Comparison of ENCODE assay signal across 20 cellular contexts in the genomic region with DNA sequence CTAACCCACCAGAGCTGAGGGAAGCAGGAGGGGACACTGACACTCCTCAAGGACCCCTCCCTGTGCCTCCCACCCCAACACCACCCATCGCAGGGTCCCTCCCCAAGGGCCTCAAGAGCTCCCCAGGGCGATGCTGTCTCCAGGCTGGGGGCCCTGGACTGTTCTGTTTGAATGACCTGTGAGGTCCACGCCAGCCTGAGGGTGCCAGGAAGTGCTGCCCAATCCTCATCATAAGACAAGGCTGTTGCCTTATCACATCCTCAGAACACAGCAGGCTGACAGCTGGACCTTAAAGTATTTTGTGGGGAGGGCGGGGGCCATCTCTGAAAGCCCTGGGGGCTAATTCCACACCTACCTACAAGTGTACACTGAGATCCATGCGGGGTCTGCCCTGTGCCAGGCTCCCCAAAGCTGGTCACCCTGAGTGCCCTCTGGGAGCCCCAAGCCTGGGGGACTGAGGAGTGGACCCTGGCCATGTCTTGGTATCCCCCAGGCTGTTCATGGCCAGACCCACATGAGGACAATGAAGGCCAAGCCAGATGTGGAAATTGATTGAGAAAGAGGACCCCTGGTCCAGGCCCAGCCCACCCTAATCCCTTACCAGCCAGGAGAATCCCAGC. TPM values are rescaled to one million over a fixed set of nuclear protein-coding genes. Genes with fewer than 3 reads are reported as not detected.
DNase-seq lines count a peak whose midpoint lies in the region; ATAC-seq, FAIRE-seq and TF ChIP-seq lines count a peak whose summit lies in the region.
"Had no signal": no experiment of that assay in that cellular context is flagged by ENCODE, and none has a peak within 500 bp of the region (broad histone marks: within the 10 kb centered on the region; RNA-seq: fewer than 3 reads in every experiment).

No MANE protein-coding gene starts in this region.

- no peaks in the 10 kb centered on the region for H3K9me3 Mint-ChIP-seq in activated naive CD8-positive, alpha-beta T cell treated with anti-CD3 and anti-CD28 coated beads, Interleukin-2, amount 10 ng/mL, durations not matched to agents 7 days and 5 days
- no peaks in the 10 kb centered on the region for H3K9me3 Mint-ChIP-seq in activated naive CD8-positive, alpha-beta T cell treated with anti-CD3 and anti-CD28 coated beads, Interleukin-2, amount 50 U/mL, for 24 hours
- no peaks in the 10 kb centered on the region for H3K9me3 Mint-ChIP-seq in chondrocyte (ENCODE audit: low read depth)
- H3K9me3 Mint-ChIP-seq: IgD-negative memory B cell had no signal

- peaks cover 3% of the 10 kb centered on the region for H3K4me1 Mint-ChIP-seq in activated naive CD8-positive, alpha-beta T cell treated with anti-CD3 and anti-CD28 coated beads, Interleukin-2, amount 10 ng/mL, durations not matched to agents 7 days and 5 days
- peaks cover under 1% of the 10 kb centered on the region for H3K4me1 Mint-ChIP-seq in activated naive CD8-positive, alpha-beta T cell treated with anti-CD3 and anti-CD28 coated beads, Interleukin-2, amount 50 U/mL, for 24 hours
- H3K4me1 Mint-ChIP-seq in chondrocyte (ENCODE audit: low read depth): no peaks in the 10 kb centered on the region

- intact Hi-C loops in sigmoid colon (cut with DNase I): no loop called here

- TF ChIP-seq CTCF in chondrocyte (IDR thresholded peaks at IDR 0.05) (no peak), sigmoid colon (IDR thresholded peaks at IDR 0.05) (no peak)

- TF ChIP-seq POLR2A in GM12891 (IDR thresholded peaks at IDR 0.05; ENCODE audit: low read depth, low read length): no peak
- no peak for TF ChIP-seq POLR2A in sigmoid colon (IDR thresholded peaks at IDR 0.05)

- no peak for ATAC-seq in activated naive CD8-positive, alpha-beta T cell treated with anti-CD3 and anti-CD28 coated beads, Interleukin-2, amount 10 ng/mL, durations not matched to agents 7 days and 5 days (ENCODE audit: low read depth)
- no peak for ATAC-seq in activated naive CD8-positive, alpha-beta T cell treated with anti-CD3 and anti-CD28 coated beads, Interleukin-2, amount 50 U/mL, for 24 hours
- ATAC-seq in GM18517 (IDR thresholded peaks at IDR 0.05; ENCODE audit: unreplicated experiment) (no peak), esophagus mucosa (no peak)
- ATAC-seq: HCT116 had no signal

- no peak overlapping the region for H3K27ac ChIP-seq in sigmoid colon
- H3K27ac ChIP-seq: C4-2B, SJSA1 had no signal

- no peaks in the 10 kb centered on the region for H3K4me1 ChIP-seq in sigmoid colon
- H3K4me1 ChIP-seq: SJSA1 had no signal

- no peak for FAIRE-seq in GM12891 (lab: Jason Lieb, UNC)
- FAIRE-seq: A204.1 had no signal

- WGBS in sigmoid colon, 2 donors: 86 to 91% methylated on average over 5 of the region's 5 CpGs

- H3K9me3 ChIP-seq in sigmoid colon: no peaks in the 10 kb centered on the region
- H3K9me3 ChIP-seq: SJSA1 had no signal

- peak; percentile 23 for DNase-seq in activated naive CD8-positive, alpha-beta T cell treated with anti-CD3 and anti-CD28 coated beads, Interleukin-2, amount 10 ng/mL, durations not matched to agents 7 days and 5 days
- no peak for DNase-seq in activated naive CD8-positive, alpha-beta T cell treated with anti-CD3 and anti-CD28 coated beads, Interleukin-2, amount 50 U/mL, for 24 hours
- DNase-seq in GM12891 (ENCODE audit: insufficient read length, low spot score) (peak; percentile 9), chondrocyte (ENCODE audit: low spot score) (peak; percentile 67), sigmoid colon (peak; percentile 56)
- no peak for DNase-seq in activated CD4-positive, CD25-positive, alpha-beta regulatory T cell (lab: John Stamatoyannopoulos, UW)
- DNase-seq: Kasumi-1; NCI-H1105; NCI-H1694 treated with DMSO at 0.1 percent for 48 hours; NK-92 treated with Interleukin-12 subunit alpha and Interleukin-12 subunit beta, amount 100 ng/mL, for 24 hours; OCI-M1; RPMI8226 had no signal

- peaks cover 12% of the 10 kb centered on the region for H3K27me3 Mint-ChIP-seq in activated naive CD8-positive, alpha-beta T cell treated with anti-CD3 and anti-CD28 coated beads, Interleukin-2, amount 10 ng/mL, durations not matched to agents 7 days and 5 days
- peaks cover 27% of the 10 kb centered on the region for H3K27me3 Mint-ChIP-seq in activated naive CD8-positive, alpha-beta T cell treated with anti-CD3 and anti-CD28 coated beads, Interleukin-2, amount 50 U/mL, for 24 hours
- H3K27me3 Mint-ChIP-seq in chondrocyte (ENCODE audit: low read depth): peaks cover 21% of the 10 kb centered on the region

- no peak overlapping the region for H3K4me3 ChIP-seq in sigmoid colon
- H3K4me3 ChIP-seq: SJSA1 had no signal

- H3K27ac Mint-ChIP-seq in activated naive CD8-positive, alpha-beta T cell treated with anti-CD3 and anti-CD28 coated beads, Interleukin-2, amount 10 ng/mL, durations not matched to agents 7 days and 5 days: no peak overlapping the region
- H3K27ac Mint-ChIP-seq in activated naive CD8-positive, alpha-beta T cell treated with anti-CD3 and anti-CD28 coated beads, Interleukin-2, amount 50 U/mL, for 24 hours: no peak overlapping the region
- no peak overlapping the region for H3K27ac Mint-ChIP-seq in chondrocyte (ENCODE audit: unreplicated experiment)
- H3K27ac Mint-ChIP-seq: IgD-negative memory B cell had no signal

- no peak overlapping the region for H3K4me3 Mint-ChIP-seq in activated naive CD8-positive, alpha-beta T cell treated with anti-CD3 and anti-CD28 coated beads, Interleukin-2, amount 10 ng/mL, durations not matched to agents 7 days and 5 days
- no peak overlapping the region for H3K4me3 Mint-ChIP-seq in activated naive CD8-positive, alpha-beta T cell treated with anti-CD3 and anti-CD28 coated beads, Interleukin-2, amount 50 U/mL, for 24 hours
- no peak overlapping the region for H3K4me3 Mint-ChIP-seq in chondrocyte (ENCODE audit: unreplicated experiment)
- H3K4me3 Mint-ChIP-seq: IgD-negative memory B cell had no signal

- H3K27me3 ChIP-seq in sigmoid colon: peaks cover 0 to 48% (median 6%) of the 10 kb centered on the region in 3 donors

- POLR2A ChIA-PET in activated naive CD8-positive, alpha-beta T cell treated with anti-CD3 and anti-CD28 coated beads, Interleukin-2, amount 10 ng/mL, durations not matched to agents 7 days and 5 days (lab: Charles Lee): no interaction called here

- H3K36me3 ChIP-seq in sigmoid colon: no peaks in the 10 kb centered on the region
- H3K36me3 ChIP-seq: SJSA1 had no signal

- TF ChIP-seq EP300 in sigmoid colon (IDR thresholded peaks at IDR 0.05): no peak

- H3K36me3 Mint-ChIP-seq in activated naive CD8-positive, alpha-beta T cell treated with anti-CD3 and anti-CD28 coated beads, Interleukin-2, amount 10 ng/mL, durations not matched to agents 7 days and 5 days: no peaks in the 10 kb centered on the region
- no peaks in the 10 kb centered on the region for H3K36me3 Mint-ChIP-seq in activated naive CD8-positive, alpha-beta T cell treated with anti-CD3 and anti-CD28 coated beads, Interleukin-2, amount 50 U/mL, for 24 hours (ENCODE audit: low read depth)
- no peaks in the 10 kb centered on the region for H3K36me3 Mint-ChIP-seq in chondrocyte (ENCODE audit: low read depth)

TF ChIP-seq in GM12891, 5 proteins besides CTCF, POLR2A, EP300 and RAD21:
- no peak for TF ChIP-seq POLR2AphosphoS5 (IDR thresholded peaks at IDR 0.05; ENCODE audit: low read depth, low read length)
- no peak for TF ChIP-seq SPI1 (IDR thresholded peaks at IDR 0.05; ENCODE audit: low read depth, low read length)
- no peak for TF ChIP-seq TAF1 (IDR thresholded peaks at IDR 0.05; ENCODE audit: low read depth, low read length)
- no peak for TF ChIP-seq POU2F2 (IDR thresholded peaks at IDR 0.05; ENCODE audit: low read depth, low read length)
- no peak for TF ChIP-seq PAX5 (IDR thresholded peaks at IDR 0.05; ENCODE audit: insufficient read depth, low read length, severe bottlenecking)

RNA-seq across cellular contexts. Expression of gene GOLGA6C, which starts 23.8 kb away (rescaled TPM):
- not detected for total RNA-seq in activated naive CD8-positive, alpha-beta T cell treated with anti-CD3 and anti-CD28 coated beads, Interleukin-2, amount 10 ng/mL, durations not matched to agents 7 days and 5 days
- not detected for polyA plus RNA-seq in GM12891 (2012; ENCODE audit: low read depth, missing spikeins)
- not detected in 3 replicates for total RNA-seq in chondrocyte
- total RNA-seq in sigmoid colon: under 1 TPM in 1 of 4 donors, not detected in 3; 0.33 TPM
- polyA plus RNA-seq in sigmoid colon: not detected
- not detected for total RNA-seq in esophagus mucosa
- total RNA-seq: HT1080, SJSA1 had no signal
- polyA plus RNA-seq: IgD-negative memory B cell had no signal

RNA-seq across cellular contexts. Expression of gene C15orf39, which starts 32.6 kb away (rescaled TPM):
- total RNA-seq in activated naive CD8-positive, alpha-beta T cell treated with anti-CD3 and anti-CD28 coated beads, Interleukin-2, amount 10 ng/mL, durations not matched to agents 7 days and 5 days: 10 to 100 TPM; 45.6 to 45.9 TPM
- 41.0 TPM for polyA plus RNA-seq in GM12891 (2012; ENCODE audit: low read depth, missing spikeins)
- total RNA-seq in chondrocyte (12.2 to 33.4 TPM (median 32.9 TPM) in 3 replicates), sigmoid colon (10 to 100 TPM in 2 of 4 donors, 1 to 10 TPM in 2; 4.9 to 20.2 (median 12.0) TPM), esophagus mucosa (23.1 TPM)
- polyA plus RNA-seq in sigmoid colon: 10 to 100 TPM in 1 of 3 donors, 1 to 10 TPM in 2; 7.8 to 17.2 (median 9.5) TPM

RNA-seq across cellular contexts. Expression of gene GOLGA6D, which starts 48.3 kb away (rescaled TPM):
- total RNA-seq in activated naive CD8-positive, alpha-beta T cell treated with anti-CD3 and anti-CD28 coated beads, Interleukin-2, amount 10 ng/mL, durations not matched to agents 7 days and 5 days: not detected
- 0.05 TPM for polyA plus RNA-seq in GM12891 (2012; ENCODE audit: low read depth, missing spikeins)
- total RNA-seq in chondrocyte: 0.15 TPM in 1 of 3 replicates, not detected in the others
- total RNA-seq in sigmoid colon: not detected
- polyA plus RNA-seq in sigmoid colon: not detected
- not detected for total RNA-seq in esophagus mucosa
- total RNA-seq: HT1080, SJSA1 had no signal
- polyA plus RNA-seq: IgD-negative memory B cell had no signal

Comparison
In these comparisons a context has a peak if more than half of its experiments do, and no peak if none do; other contexts are left out.
1. DNase-seq: peak in activated naive CD8-positive, alpha-beta T cell treated with anti-CD3 and anti-CD28 coated beads, Interleukin-2, amount 10 ng/mL, durations not matched to agents 7 days and 5 days (single experiment), GM12891 (single experiment), chondrocyte (single experiment) and sigmoid colon (single experiment); none in activated naive CD8-positive, alpha-beta T cell treated with anti-CD3 and anti-CD28 coated beads, Interleukin-2, amount 50 U/mL, for 24 hours (single experiment) and activated CD4-positive, CD25-positive, alpha-beta regulatory T cell (0 of 4).